Comparison of ENCODE assay signal across 26 cellular contexts in the genomic region with DNA sequence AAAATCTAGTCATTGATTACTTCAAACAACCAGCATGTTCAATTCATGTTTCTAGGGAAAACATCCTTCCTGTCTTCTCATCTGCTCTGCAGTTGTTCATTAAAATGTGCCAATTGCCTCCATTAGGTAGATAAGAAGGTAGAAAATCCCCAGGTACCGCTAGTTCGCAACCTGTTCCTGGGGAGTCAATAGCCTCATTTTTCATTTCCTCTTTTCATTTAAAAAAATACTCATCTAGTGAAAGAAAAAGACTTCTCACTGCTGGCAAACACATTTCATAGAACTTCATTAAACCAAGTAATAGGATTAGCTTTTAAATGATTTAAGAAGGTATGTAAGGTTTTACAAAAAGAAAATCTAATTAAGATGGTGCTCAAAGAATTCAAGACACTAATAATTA.
"Had no signal": no experiment of that assay in that cellular context is flagged by ENCODE, and none has a peak within 500 bp of the region (broad histone marks: within the 10 kb centered on the region; RNA-seq: fewer than 3 reads in every experiment).

No MANE protein-coding gene starts in this region.

- H3K27me3 ChIP-seq: left lung, pancreas, stomach, testis, thyroid gland, transverse colon, upper lobe of left lung, vagina had no signal

- H3K9me3 ChIP-seq: left lung, lower lobe of right lung, pancreas, prostate gland, stomach, testis, thyroid gland, transverse colon, upper lobe of left lung, vagina had no signal

- H3K4me1 ChIP-seq: left lung, lower lobe of right lung, pancreas, prostate gland, stomach, testis, thyroid gland, transverse colon, upper lobe of left lung, vagina had no signal

- H3K27ac ChIP-seq: left lung, lower lobe of right lung, pancreas, prostate gland, skin epidermis, stomach, testis, thyroid gland, transverse colon, upper lobe of left lung, vagina had no signal

- DNase-seq: kidney glomerular epithelial cell; left colon; left lung; lower lobe of right lung; mammary epithelial cell; naive thymus-derived CD8-positive, alpha-beta T cell; pancreas; posterior cingulate gyrus; retina; right cardiac atrium; stimulated activated CD4-positive, alpha-beta T cell treated with anti-CD3 and anti-CD28 coated beads, Interleukin-12 subunit alpha, Interleukin-12 subunit beta, amount 100 ng/mL, for 4 hours; stimulated activated CD4-positive, alpha-beta T cell treated with anti-CD3 and anti-CD28 coated beads, Interleukin-15, amount 100 ng/mL, for 24 hours; stimulated activated CD4-positive, alpha-beta T cell treated with anti-CD3 and anti-CD28 coated beads, Interleukin-2, amount 100 ng/mL, for 24 hours; stimulated activated CD4-positive, alpha-beta T cell treated with anti-CD3 and anti-CD28 coated beads, Interleukin-4, amount 100 ng/mL, for 1 hour; stimulated activated naive B cell treated with anti-CD40 and anti-IgM and Interleukin-4, amounts not matched to agents 10 μg/mL and 1 μg/mL and 100 μg/mL, for 72 hours; stimulated activated naive CD8-positive, alpha-beta T cell treated with anti-CD3 and anti-CD28 coated beads, Interleukin-15, Interleukin-2, amounts not matched to agents 100 U/mL and 50 U/mL, for 24 hours; stomach; testis; thyroid gland; transverse colon; upper lobe of left lung had no signal

- H3K4me3 ChIP-seq: left lung, lower lobe of right lung, pancreas, prostate gland, skin epidermis, stomach, testis, thyroid gland, transverse colon, upper lobe of left lung, vagina had no signal

- FAIRE-seq: keratinocyte, pancreas had no signal

- ATAC-seq: left colon; left lung; lower lobe of right lung; naive thymus-derived CD8-positive, alpha-beta T cell; pancreas; right cardiac atrium; sciatic nerve; stimulated activated naive B cell treated with anti-CD40 and anti-IgM and Interleukin-4, amounts not matched to agents 10 μg/mL and 1 μg/mL and 100 μg/mL, for 72 hours; stimulated activated naive CD8-positive, alpha-beta T cell treated with anti-CD3 and anti-CD28 coated beads, Interleukin-15, Interleukin-2, amounts not matched to agents 100 U/mL and 50 U/mL, for 24 hours had no signal

- H3K36me3 ChIP-seq: left lung, lower lobe of right lung, pancreas, prostate gland, stomach, thyroid gland, transverse colon, upper lobe of left lung, vagina had no signal
